23 cellular contexts compared by ENCODE assay signal in the genomic region with DNA sequence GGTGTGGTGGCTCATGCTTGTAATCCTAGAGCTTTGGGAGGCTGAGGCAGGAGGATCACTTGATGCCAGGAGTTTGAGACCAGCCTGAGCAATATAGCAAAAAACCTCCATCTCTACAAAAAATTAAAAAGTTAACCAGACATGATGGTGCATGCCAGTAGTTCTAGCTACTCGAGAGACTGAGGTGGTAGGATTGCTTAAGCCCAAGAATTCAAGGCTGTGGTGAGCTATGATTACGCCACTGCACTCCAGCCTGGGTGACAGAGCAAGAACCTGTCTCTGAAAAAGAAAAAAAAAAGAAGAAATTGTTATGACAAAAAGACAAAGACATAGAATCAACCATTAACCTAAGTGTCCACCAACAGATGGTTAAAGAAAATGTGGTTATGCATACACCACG. TPM values are rescaled to one million over a fixed set of nuclear protein-coding genes. Genes with fewer than 3 reads are reported as not detected.
DNase-seq lines count a peak whose midpoint lies in the region; ATAC-seq, FAIRE-seq and TF ChIP-seq lines count a peak whose summit lies in the region.
"Had no signal": no experiment of that assay in that cellular context is flagged by ENCODE, and none has a peak within 500 bp of the region (broad histone marks: within the 10 kb centered on the region; RNA-seq: fewer than 3 reads in every experiment).

No MANE protein-coding gene starts in this region.

- no peaks in the 10 kb centered on the region for H3K36me3 Mint-ChIP-seq in CD14-positive monocyte
- H3K36me3 Mint-ChIP-seq in IgD-negative memory B cell: no peaks in the 10 kb centered on the region
- H3K36me3 Mint-ChIP-seq: naive B cell had no signal

- H3K4me3 Mint-ChIP-seq in CD14-positive monocyte (peak overlapping the region in 1 of 2 donors; percentile 42), IgD-negative memory B cell (peak overlapping the region; percentile 32 to 83 (median 54))
- H3K4me3 Mint-ChIP-seq: activated T-helper 1 cell treated with anti-CD3 and anti-CD28 coated beads, Interleukin-12 subunit alpha, Interleukin-12 subunit beta, Interleukin-2, Interleukin-4 antibody, amounts not matched to agents 30 ng/mL and 10 ng/mL and 1 ng/mL, durations not matched to agents 14 hours and 24 hours and 36 hours; endodermal cell; T-helper 17 cell had no signal

- H3K27ac Mint-ChIP-seq in CD14-positive monocyte (peak overlapping the region; percentile 85 to 95 (median 92)), IgD-negative memory B cell (peak overlapping the region in 1 of 3 donors; percentile 9)
- H3K27ac Mint-ChIP-seq: activated T-helper 1 cell treated with anti-CD3 and anti-CD28 coated beads, Interleukin-12 subunit alpha, Interleukin-12 subunit beta, Interleukin-2, Interleukin-4 antibody, amounts not matched to agents 30 ng/mL and 10 ng/mL and 1 ng/mL, durations not matched to agents 14 hours and 24 hours and 36 hours; endodermal cell; progenitor cell of endocrine pancreas had no signal

- H3K9me3 Mint-ChIP-seq in CD14-positive monocyte (peaks cover 0 to 1% (median 0%) of the 10 kb centered on the region in 7 donors), IgD-negative memory B cell (no peaks in the 10 kb centered on the region)
- H3K9me3 Mint-ChIP-seq: activated T-helper 1 cell treated with anti-CD3 and anti-CD28 coated beads, Interleukin-12 subunit alpha, Interleukin-12 subunit beta, Interleukin-2, Interleukin-4 antibody, amounts not matched to agents 30 ng/mL and 10 ng/mL and 1 ng/mL, durations not matched to agents 14 hours and 24 hours and 36 hours; naive B cell had no signal

- no peaks in the 10 kb centered on the region for H3K4me1 ChIP-seq in foreskin keratinocyte

- DNase-seq in CD14-positive monocyte (ENCODE audit: low spot score) (peak; percentile 64), OCI-M1 (lab: John Stamatoyannopoulos, UW) (peak; percentile 23), foreskin keratinocyte (peak; percentile 13 to 28), NCI-H1417 (lab: John Stamatoyannopoulos, UW) (no peak), H54 (ENCODE audit: insufficient read length, low spot score) (no peak), NAMALWA (ENCODE audit: low spot score) (no peak)
- DNase-seq: activated CD8-positive, alpha-beta memory T cell treated with anti-CD3 and anti-CD28 coated beads for 24 hours; aorta; Calu3; endodermal cell; islet precursor cell; lower lobe of right lung; naive B cell; NCI-H1930; NCI-H446; Right ventricle myocardium superior; small intestine; T-helper 17 cell had no signal

- no peak for TF ChIP-seq POLR2A in H54 (IDR thresholded peaks at IDR 0.05; ENCODE audit: low read depth, low read length)

- ATAC-seq in foreskin keratinocyte: no peak
- no peak for ATAC-seq in HG02870 (IDR thresholded peaks at IDR 0.05; ENCODE audit: unreplicated experiment)
- ATAC-seq: lower lobe of right lung, T-helper 17 cell had no signal

- no peak overlapping the region for H3K27ac ChIP-seq in foreskin keratinocyte
- H3K27ac ChIP-seq: lower lobe of right lung, suprapubic skin had no signal

- TF ChIP-seq CTCF in CD14-positive monocyte (IDR thresholded peaks at IDR 0.05) (no peak), foreskin keratinocyte (conservative IDR thresholded peaks at IDR 0.05) (no peak)

- no peak for FAIRE-seq in H54 (lab: Jason Lieb, UNC)
- FAIRE-seq: small intestine had no signal

- no peaks in the 10 kb centered on the region for H3K27me3 ChIP-seq in foreskin keratinocyte
- H3K27me3 ChIP-seq: suprapubic skin had no signal

- H3K27me3 Mint-ChIP-seq in CD14-positive monocyte (ENCODE audit: low read depth in 3 of 3): no peaks in the 10 kb centered on the region
- H3K27me3 Mint-ChIP-seq in IgD-negative memory B cell: no peaks in the 10 kb centered on the region
- H3K27me3 Mint-ChIP-seq: naive B cell, T-helper 17 cell had no signal

- peaks cover 68% of the 10 kb centered on the region for H3K4me1 Mint-ChIP-seq in CD14-positive monocyte
- peaks cover 28 to 34% (median 31%) of the 10 kb centered on the region in 3 donors for H3K4me1 Mint-ChIP-seq in IgD-negative memory B cell

- intact Hi-C loops in CD14-positive monocyte (cut with micrococcal nuclease): loop anchor here in 1 of 2 donors (5.0 to 10.0 kb wide), 2 partner anchors 194 to 417 kb away; a partner anchor contains a TSS

RNA-seq across cellular contexts. Expression of a gene that starts 2.1 kb away (rescaled TPM):
- polyA plus RNA-seq in CD14-positive monocyte (10 to 100 TPM; 24.8 to 27.5 TPM), IgD-negative memory B cell (18.3 TPM), foreskin keratinocyte (8.6 and 9.9 TPM in 2 replicates)
- 6.3 and 6.5 TPM in 2 replicates for total RNA-seq in foreskin keratinocyte

Comparison
In these comparisons a context has a peak if more than half of its experiments do, and no peak if none do; other contexts are left out.
1. DNase-seq: peak in CD14-positive monocyte (single experiment), OCI-M1 (single experiment) and foreskin keratinocyte (2 of 2); none in NCI-H1417 (0 of 3), H54 (single experiment) and NAMALWA (single experiment).